ENCODE assay signal across 1 cellular context in the genomic region with DNA sequence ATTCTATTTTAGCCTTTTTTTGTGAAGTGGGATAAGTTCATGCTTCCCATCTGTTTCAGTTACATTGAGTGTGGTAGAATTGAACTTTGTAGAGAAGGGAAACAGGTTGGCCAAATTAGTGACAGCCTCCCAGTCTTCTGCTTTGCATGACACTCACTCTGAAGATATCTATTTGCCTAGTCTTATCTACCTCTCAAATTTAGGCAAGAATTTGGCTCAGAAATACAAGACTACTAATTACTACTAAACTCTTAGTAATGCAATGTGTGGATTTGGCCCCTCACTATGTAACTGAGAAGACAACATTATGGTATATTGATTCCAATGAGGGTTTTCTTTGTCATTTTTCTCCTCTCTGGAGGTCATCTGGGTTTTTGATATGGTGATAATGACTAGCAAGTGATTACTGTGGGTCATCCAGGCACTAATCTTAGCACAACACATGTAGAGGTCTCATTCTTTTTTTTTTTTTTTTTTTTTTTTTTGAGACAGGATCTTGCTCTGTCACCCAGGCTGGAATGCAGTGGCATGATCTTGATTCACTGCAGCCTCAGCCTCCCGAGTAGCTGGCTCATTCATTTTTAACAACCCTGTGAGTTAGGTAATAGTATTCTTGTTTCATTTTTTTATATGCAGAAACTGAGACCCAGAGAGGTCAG.
TF ChIP-seq lines count a peak whose summit lies in the region.

No MANE protein-coding gene starts in this region.

TF ChIP-seq in K562, 482 proteins besides CTCF, POLR2A, EP300 and RAD21 (continued from another document and continues in another):
- TF ChIP-seq, protein P1, sequence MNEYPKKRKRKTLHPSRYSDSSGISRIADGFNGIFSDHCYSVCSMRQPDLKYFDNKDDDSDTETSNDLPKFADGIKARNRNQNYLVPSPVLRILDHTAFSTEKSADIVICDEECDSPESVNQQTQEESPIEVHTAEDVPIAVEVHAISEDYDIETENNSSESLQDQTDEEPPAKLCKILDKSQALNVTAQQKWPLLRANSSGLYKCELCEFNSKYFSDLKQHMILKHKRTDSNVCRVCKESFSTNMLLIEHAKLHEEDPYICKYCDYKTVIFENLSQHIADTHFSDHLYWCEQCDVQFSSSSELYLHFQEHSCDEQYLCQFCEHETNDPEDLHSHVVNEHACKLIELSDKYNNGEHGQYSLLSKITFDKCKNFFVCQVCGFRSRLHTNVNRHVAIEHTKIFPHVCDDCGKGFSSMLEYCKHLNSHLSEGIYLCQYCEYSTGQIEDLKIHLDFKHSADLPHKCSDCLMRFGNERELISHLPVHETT (CRISPR knock-in tag; conservative IDR thresholded peaks at IDR 0.05 in 1 of 2, IDR thresholded peaks at IDR 0.05 in 1 of 2), result peak in 1 of 2 experiments; percentile 74; a peak in 1 of 4 replicates
- TF ChIP-seq ETV1 (tag; conservative IDR thresholded peaks at IDR 0.05; ENCODE audit: low read depth), result no peak
- TF ChIP-seq MCM5 (IDR thresholded peaks at IDR 0.05; ENCODE audit: low read depth), result no peak
- peak in 1 of 2 experiments; percentile 70; a peak in 1 of 4 replicates for TF ChIP-seq RCOR1 (IDR thresholded peaks at IDR 0.05; ENCODE audit: borderline replicate concordance in 1 of 2, low read depth in 2 of 2, low read length in 2 of 2)
- TF ChIP-seq, protein P2, sequence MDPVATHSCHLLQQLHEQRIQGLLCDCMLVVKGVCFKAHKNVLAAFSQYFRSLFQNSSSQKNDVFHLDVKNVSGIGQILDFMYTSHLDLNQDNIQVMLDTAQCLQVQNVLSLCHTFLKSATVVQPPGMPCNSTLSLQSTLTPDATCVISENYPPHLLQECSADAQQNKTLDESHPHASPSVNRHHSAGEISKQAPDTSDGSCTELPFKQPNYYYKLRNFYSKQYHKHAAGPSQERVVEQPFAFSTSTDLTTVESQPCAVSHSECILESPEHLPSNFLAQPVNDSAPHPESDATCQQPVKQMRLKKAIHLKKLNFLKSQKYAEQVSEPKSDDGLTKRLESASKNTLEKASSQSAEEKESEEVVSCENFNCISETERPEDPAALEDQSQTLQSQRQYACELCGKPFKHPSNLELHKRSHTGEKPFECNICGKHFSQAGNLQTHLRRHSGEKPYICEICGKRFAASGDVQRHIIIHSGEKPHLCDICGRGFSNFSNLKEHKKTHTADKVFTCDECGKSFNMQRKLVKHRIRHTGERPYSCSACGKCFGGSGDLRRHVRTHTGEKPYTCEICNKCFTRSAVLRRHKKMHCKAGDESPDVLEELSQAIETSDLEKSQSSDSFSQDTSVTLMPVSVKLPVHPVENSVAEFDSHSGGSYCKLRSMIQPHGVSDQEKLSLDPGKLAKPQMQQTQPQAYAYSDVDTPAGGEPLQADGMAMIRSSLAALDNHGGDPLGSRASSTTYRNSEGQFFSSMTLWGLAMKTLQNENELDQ (CRISPR knock-in tag; IDR thresholded peaks at IDR 0.05; ENCODE audit: borderline replicate concordance), result no peak
- no peak for TF ChIP-seq SMC3 (conservative IDR thresholded peaks at IDR 0.05; ENCODE audit: insufficient read depth, low read depth, low read length)
- TF ChIP-seq PML (IDR thresholded peaks at IDR 0.05; ENCODE audit: low read length), result peak; percentile 63; the same call in 1 of the 2 replicates
- TF ChIP-seq MBD2 (IDR thresholded peaks at IDR 0.05; ENCODE audit: borderline replicate concordance, low read depth), result no peak
- peak; percentile 92 for TF ChIP-seq HDAC2 (IDR thresholded peaks at IDR 0.05)
- TF ChIP-seq, protein P3, sequence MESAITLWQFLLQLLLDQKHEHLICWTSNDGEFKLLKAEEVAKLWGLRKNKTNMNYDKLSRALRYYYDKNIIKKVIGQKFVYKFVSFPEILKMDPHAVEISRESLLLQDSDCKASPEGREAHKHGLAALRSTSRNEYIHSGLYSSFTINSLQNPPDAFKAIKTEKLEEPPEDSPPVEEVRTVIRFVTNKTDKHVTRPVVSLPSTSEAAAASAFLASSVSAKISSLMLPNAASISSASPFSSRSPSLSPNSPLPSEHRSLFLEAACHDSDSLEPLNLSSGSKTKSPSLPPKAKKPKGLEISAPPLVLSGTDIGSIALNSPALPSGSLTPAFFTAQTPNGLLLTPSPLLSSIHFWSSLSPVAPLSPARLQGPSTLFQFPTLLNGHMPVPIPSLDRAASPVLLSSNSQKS (CRISPR knock-in tag; IDR thresholded peaks at IDR 0.05), result no peak
- no peak for TF ChIP-seq ZC3H11A (IDR thresholded peaks at IDR 0.05; ENCODE audit: low read depth, low read length)
- TF ChIP-seq CC2D1A (IDR thresholded peaks at IDR 0.05), result no peak
- TF ChIP-seq HSF4 (CRISPR knock-in tag; IDR thresholded peaks at IDR 0.05; ENCODE audit: borderline replicate concordance), result no peak
- TF ChIP-seq POLR2G (IDR thresholded peaks at IDR 0.05; ENCODE audit: low read depth, low read length), result no peak
- no peak for TF ChIP-seq ZNF586 (CRISPR knock-in tag; conservative IDR thresholded peaks at IDR 0.05)
- TF ChIP-seq, protein P4, sequence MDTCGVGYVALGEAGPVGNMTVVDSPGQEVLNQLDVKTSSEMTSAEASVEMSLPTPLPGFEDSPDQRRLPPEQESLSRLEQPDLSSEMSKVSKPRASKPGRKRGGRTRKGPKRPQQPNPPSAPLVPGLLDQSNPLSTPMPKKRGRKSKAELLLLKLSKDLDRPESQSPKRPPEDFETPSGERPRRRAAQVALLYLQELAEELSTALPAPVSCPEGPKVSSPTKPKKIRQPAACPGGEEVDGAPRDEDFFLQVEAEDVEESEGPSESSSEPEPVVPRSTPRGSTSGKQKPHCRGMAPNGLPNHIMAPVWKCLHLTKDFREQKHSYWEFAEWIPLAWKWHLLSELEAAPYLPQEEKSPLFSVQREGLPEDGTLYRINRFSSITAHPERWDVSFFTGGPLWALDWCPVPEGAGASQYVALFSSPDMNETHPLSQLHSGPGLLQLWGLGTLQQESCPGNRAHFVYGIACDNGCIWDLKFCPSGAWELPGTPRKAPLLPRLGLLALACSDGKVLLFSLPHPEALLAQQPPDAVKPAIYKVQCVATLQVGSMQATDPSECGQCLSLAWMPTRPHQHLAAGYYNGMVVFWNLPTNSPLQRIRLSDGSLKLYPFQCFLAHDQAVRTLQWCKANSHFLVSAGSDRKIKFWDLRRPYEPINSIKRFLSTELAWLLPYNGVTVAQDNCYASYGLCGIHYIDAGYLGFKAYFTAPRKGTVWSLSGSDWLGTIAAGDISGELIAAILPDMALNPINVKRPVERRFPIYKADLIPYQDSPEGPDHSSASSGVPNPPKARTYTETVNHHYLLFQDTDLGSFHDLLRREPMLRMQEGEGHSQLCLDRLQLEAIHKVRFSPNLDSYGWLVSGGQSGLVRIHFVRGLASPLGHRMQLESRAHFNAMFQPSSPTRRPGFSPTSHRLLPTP (IDR thresholded peaks at IDR 0.05; ENCODE audit: borderline replicate concordance, extremely low read depth, insufficient read length), result no peak
- TF ChIP-seq XRCC3 (IDR thresholded peaks at IDR 0.05), result no peak
- TF ChIP-seq, protein P5, sequence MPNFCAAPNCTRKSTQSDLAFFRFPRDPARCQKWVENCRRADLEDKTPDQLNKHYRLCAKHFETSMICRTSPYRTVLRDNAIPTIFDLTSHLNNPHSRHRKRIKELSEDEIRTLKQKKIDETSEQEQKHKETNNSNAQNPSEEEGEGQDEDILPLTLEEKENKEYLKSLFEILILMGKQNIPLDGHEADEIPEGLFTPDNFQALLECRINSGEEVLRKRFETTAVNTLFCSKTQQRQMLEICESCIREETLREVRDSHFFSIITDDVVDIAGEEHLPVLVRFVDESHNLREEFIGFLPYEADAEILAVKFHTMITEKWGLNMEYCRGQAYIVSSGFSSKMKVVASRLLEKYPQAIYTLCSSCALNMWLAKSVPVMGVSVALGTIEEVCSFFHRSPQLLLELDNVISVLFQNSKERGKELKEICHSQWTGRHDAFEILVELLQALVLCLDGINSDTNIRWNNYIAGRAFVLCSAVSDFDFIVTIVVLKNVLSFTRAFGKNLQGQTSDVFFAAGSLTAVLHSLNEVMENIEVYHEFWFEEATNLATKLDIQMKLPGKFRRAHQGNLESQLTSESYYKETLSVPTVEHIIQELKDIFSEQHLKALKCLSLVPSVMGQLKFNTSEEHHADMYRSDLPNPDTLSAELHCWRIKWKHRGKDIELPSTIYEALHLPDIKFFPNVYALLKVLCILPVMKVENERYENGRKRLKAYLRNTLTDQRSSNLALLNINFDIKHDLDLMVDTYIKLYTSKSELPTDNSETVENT (CRISPR knock-in tag; IDR thresholded peaks at IDR 0.05), result no peak
- no peak for TF ChIP-seq FOXK2 (conservative IDR thresholded peaks at IDR 0.05 in 1 of 2, IDR thresholded peaks at IDR 0.05 in 1 of 2; ENCODE audit: low read depth in 2 of 2)
- no peak for TF ChIP-seq ZBTB8A (IDR thresholded peaks at IDR 0.05; ENCODE audit: partially characterized antibody)
- TF ChIP-seq, protein P6, sequence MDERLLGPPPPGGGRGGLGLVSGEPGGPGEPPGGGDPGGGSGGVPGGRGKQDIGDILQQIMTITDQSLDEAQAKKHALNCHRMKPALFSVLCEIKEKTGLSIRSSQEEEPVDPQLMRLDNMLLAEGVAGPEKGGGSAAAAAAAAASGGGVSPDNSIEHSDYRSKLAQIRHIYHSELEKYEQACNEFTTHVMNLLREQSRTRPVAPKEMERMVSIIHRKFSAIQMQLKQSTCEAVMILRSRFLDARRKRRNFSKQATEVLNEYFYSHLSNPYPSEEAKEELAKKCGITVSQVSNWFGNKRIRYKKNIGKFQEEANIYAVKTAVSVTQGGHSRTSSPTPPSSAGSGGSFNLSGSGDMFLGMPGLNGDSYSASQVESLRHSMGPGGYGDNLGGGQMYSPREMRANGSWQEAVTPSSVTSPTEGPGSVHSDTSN (CRISPR knock-in tag; IDR thresholded peaks at IDR 0.05; ENCODE audit: low read depth), result no peak
- TF ChIP-seq, protein P6 (tag; conservative IDR thresholded peaks at IDR 0.05; ENCODE audit: low read depth), result peak; percentile 65
- peak; percentile 89 for TF ChIP-seq SMARCE1 (IDR thresholded peaks at IDR 0.05)
- no peak for TF ChIP-seq PRMT5 (CRISPR knock-in tag; IDR thresholded peaks at IDR 0.05)
- TF ChIP-seq TAF1 (IDR thresholded peaks at IDR 0.05; ENCODE audit: control insufficient read depth, extremely low read depth, insufficient read depth, low read length, severe bottlenecking), result no peak
- no peak for TF ChIP-seq HNRNPH1 (optimal IDR thresholded peaks at IDR 0.05; ENCODE audit: low read depth, low read length)
- TF ChIP-seq ZNF695 (CRISPR knock-in tag; IDR thresholded peaks at IDR 0.05), result no peak
- TF ChIP-seq, protein P7, sequence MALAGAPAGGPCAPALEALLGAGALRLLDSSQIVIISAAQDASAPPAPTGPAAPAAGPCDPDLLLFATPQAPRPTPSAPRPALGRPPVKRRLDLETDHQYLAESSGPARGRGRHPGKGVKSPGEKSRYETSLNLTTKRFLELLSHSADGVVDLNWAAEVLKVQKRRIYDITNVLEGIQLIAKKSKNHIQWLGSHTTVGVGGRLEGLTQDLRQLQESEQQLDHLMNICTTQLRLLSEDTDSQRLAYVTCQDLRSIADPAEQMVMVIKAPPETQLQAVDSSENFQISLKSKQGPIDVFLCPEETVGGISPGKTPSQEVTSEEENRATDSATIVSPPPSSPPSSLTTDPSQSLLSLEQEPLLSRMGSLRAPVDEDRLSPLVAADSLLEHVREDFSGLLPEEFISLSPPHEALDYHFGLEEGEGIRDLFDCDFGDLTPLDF (CRISPR knock-in tag; IDR thresholded peaks at IDR 0.05), result no peak
- TF ChIP-seq ILF3 (IDR thresholded peaks at IDR 0.05; ENCODE audit: borderline replicate concordance), result no peak
- TF ChIP-seq HDAC6 (IDR thresholded peaks at IDR 0.05; ENCODE audit: low read depth, low read length), result no peak
- TF ChIP-seq RBBP5 (IDR thresholded peaks at IDR 0.05; ENCODE audit: borderline replicate concordance, insufficient read depth, low read length, poor library complexity, severe bottlenecking), result no peak
- TF ChIP-seq, protein P8, sequence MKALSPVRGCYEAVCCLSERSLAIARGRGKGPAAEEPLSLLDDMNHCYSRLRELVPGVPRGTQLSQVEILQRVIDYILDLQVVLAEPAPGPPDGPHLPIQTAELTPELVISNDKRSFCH (CRISPR knock-in tag; IDR thresholded peaks at IDR 0.05), result no peak
- TF ChIP-seq, protein P8 (tag; IDR thresholded peaks at IDR 0.05), result no peak
- TF ChIP-seq YY1 (IDR thresholded peaks at IDR 0.05; ENCODE audit: borderline replicate concordance in 1 of 3, control insufficient read depth in 1 of 3, extremely low read depth in 1 of 3, insufficient read depth in 3 of 3, insufficient read length in 1 of 3, insufficient replicate concordance in 2 of 3, low read depth in 1 of 3, low read length in 2 of 3), result no peak
- TF ChIP-seq, protein P9, sequence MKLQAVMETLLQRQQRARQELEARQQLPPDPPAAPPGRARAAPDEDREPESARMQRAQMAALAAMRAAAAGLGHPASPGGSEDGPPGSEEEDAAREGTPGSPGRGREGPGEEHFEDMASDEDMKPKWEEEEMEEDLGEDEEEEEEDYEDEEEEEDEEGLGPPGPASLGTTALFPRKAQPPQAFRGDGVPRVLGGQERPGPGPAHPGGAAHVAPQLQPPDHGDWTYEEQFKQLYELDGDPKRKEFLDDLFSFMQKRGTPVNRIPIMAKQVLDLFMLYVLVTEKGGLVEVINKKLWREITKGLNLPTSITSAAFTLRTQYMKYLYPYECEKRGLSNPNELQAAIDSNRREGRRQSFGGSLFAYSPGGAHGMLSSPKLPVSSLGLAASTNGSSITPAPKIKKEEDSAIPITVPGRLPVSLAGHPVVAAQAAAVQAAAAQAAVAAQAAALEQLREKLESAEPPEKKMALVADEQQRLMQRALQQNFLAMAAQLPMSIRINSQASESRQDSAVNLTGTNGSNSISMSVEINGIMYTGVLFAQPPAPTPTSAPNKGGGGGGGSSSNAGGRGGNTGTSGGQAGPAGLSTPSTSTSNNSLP (IDR thresholded peaks at IDR 0.05; ENCODE audit: borderline replicate concordance, low read depth, low read length), result peak; percentile 59; the same call in 1 of the 2 replicates
- no peak for TF ChIP-seq SNIP1 (IDR thresholded peaks at IDR 0.05; ENCODE audit: low read depth)
- no peak for TF ChIP-seq TRIM28 (IDR thresholded peaks at IDR 0.05)
- TF ChIP-seq HDGF (IDR thresholded peaks at IDR 0.05), result no peak
- TF ChIP-seq, protein P10, sequence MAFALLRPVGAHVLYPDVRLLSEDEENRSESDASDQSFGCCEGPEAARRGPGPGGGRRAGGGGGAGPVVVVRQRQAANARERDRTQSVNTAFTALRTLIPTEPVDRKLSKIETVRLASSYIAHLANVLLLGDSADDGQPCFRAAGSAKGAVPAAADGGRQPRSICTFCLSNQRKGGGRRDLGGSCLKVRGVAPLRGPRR (CRISPR knock-in tag; IDR thresholded peaks at IDR 0.05), result no peak
- TF ChIP-seq, protein P11, sequence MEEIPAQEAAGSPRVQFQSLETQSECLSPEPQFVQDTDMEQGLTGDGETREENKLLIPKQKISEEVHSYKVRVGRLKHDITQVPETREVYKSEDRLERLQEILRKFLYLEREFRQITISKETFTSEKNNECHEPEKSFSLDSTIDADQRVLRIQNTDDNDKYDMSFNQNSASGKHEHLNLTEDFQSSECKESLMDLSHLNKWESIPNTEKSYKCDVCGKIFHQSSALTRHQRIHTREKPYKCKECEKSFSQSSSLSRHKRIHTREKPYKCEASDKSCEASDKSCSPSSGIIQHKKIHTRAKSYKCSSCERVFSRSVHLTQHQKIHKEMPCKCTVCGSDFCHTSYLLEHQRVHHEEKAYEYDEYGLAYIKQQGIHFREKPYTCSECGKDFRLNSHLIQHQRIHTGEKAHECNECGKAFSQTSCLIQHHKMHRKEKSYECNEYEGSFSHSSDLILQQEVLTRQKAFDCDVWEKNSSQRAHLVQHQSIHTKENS (CRISPR knock-in tag; IDR thresholded peaks at IDR 0.05), result no peak
